16 cellular contexts compared by ENCODE assay signal in the genomic region with DNA sequence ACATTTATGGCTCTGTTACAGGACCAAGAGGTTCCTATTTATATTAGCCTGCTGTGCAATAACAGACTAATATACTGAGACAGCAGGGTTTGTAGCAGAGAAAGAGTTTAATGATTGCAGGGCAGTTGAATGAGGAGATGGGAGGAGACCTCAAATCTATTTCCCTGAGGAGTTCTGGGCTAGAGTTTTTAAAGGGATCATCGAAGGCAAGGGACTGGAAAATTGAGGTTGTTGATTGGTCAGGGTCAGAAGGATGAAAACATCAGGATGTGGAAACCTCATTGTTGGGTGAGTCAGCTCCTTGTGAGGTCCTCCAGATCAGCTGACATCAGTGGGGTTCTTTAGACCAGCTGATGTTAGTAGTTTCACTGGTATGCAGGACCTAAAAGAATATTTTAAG.
A peak's percentile ranks its signal among the peaks of the same experiment; 100 is the strongest.
DNase-seq lines count a peak whose midpoint lies in the region; ATAC-seq and TF ChIP-seq lines count a peak whose summit lies in the region.
"Had no signal": no experiment of that assay in that cellular context is flagged by ENCODE, and none has a peak within 500 bp of the region (broad histone marks: within the 10 kb centered on the region; RNA-seq: fewer than 3 reads in every experiment).

No MANE protein-coding gene starts in this region.

- peak; percentile 87 for DNase-seq in HFFc6
- peak; percentile 69 for DNase-seq in astrocyte of the hippocampus (ENCODE audit: low read depth, low spot score)
- peak; percentile 16 for DNase-seq in hepatic stellate cell (ENCODE audit: low spot score)
- no peak for DNase-seq in OCI-M2 (lab: John Stamatoyannopoulos, UW; ENCODE audit: unreplicated experiment)
- no peak for DNase-seq in spleen
- DNase-seq in NCI-H1048 (lab: John Stamatoyannopoulos, UW): no peak
- DNase-seq: activated B cell treated with CpG ODN at 0.5 μM for 24 hours; amygdala; DMS79; effector memory CD4-positive, alpha-beta T cell; H9; NCI-H1417; NCI-H526 treated with DMSO at 0.1 percent for 48 hours; upper lobe of right lung had no signal

- no peaks in the 10 kb centered on the region for H3K9me3 ChIP-seq in spleen
- H3K9me3 ChIP-seq: upper lobe of right lung had no signal

- peak overlapping the region; percentile 57 for H3K27ac Mint-ChIP-seq in HFFc6
- H3K27ac Mint-ChIP-seq: activated B cell treated with CpG ODN at 0.5 μM for 24 hours, H9 had no signal

- no peaks in the 10 kb centered on the region for H3K27me3 Mint-ChIP-seq in HFFc6 (ENCODE audit: insufficient read depth)

- ATAC-seq in activated CD4-positive, CD25-positive, alpha-beta regulatory T cell treated with anti-CD3 and anti-CD28 coated beads, Interleukin-2, amount 50 U/mL, for 24 hours: no peak
- ATAC-seq: upper lobe of right lung had no signal

- H3K4me1 ChIP-seq in ACC112 (ENCODE audit: control insufficient read depth, insufficient read depth, low read length, unreplicated experiment) (peaks cover 12% of the 10 kb centered on the region), spleen (no peaks in the 10 kb centered on the region)
- H3K4me1 ChIP-seq: upper lobe of right lung had no signal

- peak overlapping the region; percentile 25; the same call in 1 of the 2 replicates for H3K27ac ChIP-seq in ACC112 (ENCODE audit: low read depth, low read length)
- H3K27ac ChIP-seq in spleen: no peak overlapping the region
- H3K27ac ChIP-seq: upper lobe of right lung had no signal

- WGBS in spleen, 5 donors: 57 to 89% (median 62%) methylated on average over 1 of the region's 1 CpG

- no peaks in the 10 kb centered on the region for H3K79me2 ChIP-seq in ACC112 (ENCODE audit: control insufficient read depth, insufficient read depth, low read length, unreplicated experiment)

- TF ChIP-seq POLR2A in spleen (IDR thresholded peaks at IDR 0.05): no peak

- H3K36me3 ChIP-seq in ACC112 (ENCODE audit: insufficient read depth, low read length) (no peaks in the 10 kb centered on the region), spleen (no peaks in the 10 kb centered on the region)
- H3K36me3 ChIP-seq: upper lobe of right lung had no signal

- H3K4me3 ChIP-seq in ACC112 (ENCODE audit: low read depth, low read length): no peak overlapping the region
- H3K4me3 ChIP-seq in spleen: no peak overlapping the region
- H3K4me3 ChIP-seq: upper lobe of right lung had no signal

- peak overlapping the region; percentile 18 for H3K4me3 Mint-ChIP-seq in HFFc6
- H3K4me3 Mint-ChIP-seq: activated B cell treated with CpG ODN at 0.5 μM for 24 hours, H9 had no signal

- TF ChIP-seq CTCF in HFFc6 (IDR thresholded peaks at IDR 0.05): no peak
- no peak for TF ChIP-seq CTCF in spleen (IDR thresholded peaks at IDR 0.05 in 8 of 11, conservative IDR thresholded peaks at IDR 0.05 in 3 of 11)

- H3K9me3 Mint-ChIP-seq in HFFc6: peaks cover 3% of the 10 kb centered on the region; the same call in 1 of the 2 replicates

- H3K4me1 Mint-ChIP-seq in HFFc6 (ENCODE audit: low read depth): peaks cover 30% of the 10 kb centered on the region
- H3K4me1 Mint-ChIP-seq: activated B cell treated with CpG ODN at 0.5 μM for 24 hours had no signal

- intact Hi-C loops in spleen (cut with DNase I; ENCODE audit: low total_unique reads): no loop called here

- peaks cover 7% of the 10 kb centered on the region; the same call in 1 of the 2 replicates for H3K36me3 Mint-ChIP-seq in HFFc6 (ENCODE audit: low read depth)

- H2AFZ ChIP-seq in ACC112 (ENCODE audit: low read length, unreplicated experiment): no peak overlapping the region

- H3K27me3 ChIP-seq in ACC112 (ENCODE audit: insufficient read depth, low read length): no peaks in the 10 kb centered on the region
- peaks cover 0 to 6% (median 0%) of the 10 kb centered on the region in 7 donors for H3K27me3 ChIP-seq in spleen (replicated peaks in 1 of 7)
- H3K27me3 ChIP-seq: upper lobe of right lung had no signal

Comparison
In these comparisons a context has a peak if more than half of its experiments do, and no peak if none do; other contexts are left out.
1. DNase-seq: peak in HFFc6 (single experiment), astrocyte of the hippocampus (single experiment) and hepatic stellate cell (single experiment); none in OCI-M2 (single experiment), spleen (single experiment) and NCI-H1048 (single experiment).